Comparison of ENCODE assay signal across 15 cellular contexts in the genomic region with DNA sequence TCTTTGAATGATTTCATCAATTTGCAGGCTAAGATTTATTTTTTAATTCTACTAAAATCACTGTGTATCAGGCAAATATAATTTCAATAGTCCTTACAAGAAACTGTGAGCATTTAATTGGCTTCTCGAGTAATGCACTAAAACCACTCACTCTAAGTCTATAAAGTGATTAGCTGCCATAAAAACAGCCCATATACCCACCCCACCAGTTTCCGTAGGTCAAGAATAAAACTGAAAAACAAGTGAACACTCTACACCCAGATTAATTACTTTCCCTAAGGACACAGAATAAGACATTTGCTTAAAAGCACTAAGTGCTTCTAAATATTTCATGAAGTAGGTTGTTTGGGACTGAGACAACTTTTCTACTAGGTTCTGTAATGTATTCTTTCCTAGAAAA.
DNase-seq lines count a peak whose midpoint lies in the region; ATAC-seq, FAIRE-seq and TF ChIP-seq lines count a peak whose summit lies in the region.
"Had no signal": no experiment of that assay in that cellular context is flagged by ENCODE, and none has a peak within 500 bp of the region (broad histone marks: within the 10 kb centered on the region; RNA-seq: fewer than 3 reads in every experiment).

No MANE protein-coding gene starts in this region.

- no peaks in the 10 kb centered on the region for H3K4me1 ChIP-seq in GM12878 (ENCODE audit: control insufficient read depth, insufficient read depth, low read length)

- peaks cover 6% of the 10 kb centered on the region for H3K4me1 Mint-ChIP-seq in nephron progenitor cell
- H3K4me1 Mint-ChIP-seq: CD4-positive, alpha-beta memory T cell had no signal

- ATAC-seq in GM12878 = no peak
- ATAC-seq in GM18505 (IDR thresholded peaks at IDR 0.05; ENCODE audit: unreplicated experiment) = no peak

- H3K27ac ChIP-seq in GM12878 (ENCODE audit: control insufficient read depth, insufficient read depth) = no peak overlapping the region

- no peaks in the 10 kb centered on the region for H3K36me3 ChIP-seq in GM12878 (ENCODE audit: control insufficient read depth in 2 of 2, insufficient read depth in 2 of 2, low read length in 1 of 2)
- H3K36me3 ChIP-seq: HAP-1 had no signal

- TF ChIP-seq CTCF in GM12878 (IDR thresholded peaks at IDR 0.05 in 2 of 3, conservative IDR thresholded peaks at IDR 0.05 in 1 of 3; ENCODE audit: control insufficient read depth in 2 of 3, extremely low read depth in 1 of 3, insufficient read depth in 1 of 3, low read depth in 3 of 3, low read length in 3 of 3) (no peak), nephron progenitor cell (IDR thresholded peaks at IDR 0.05) (no peak)

- WGBS in GM12878 (ENCODE audit: insufficient coverage, insufficient replicate concordance, low lambda C conversion rate, missing lambda C conversion rate) = 98% methylated on average over 2 of the region's 2 CpGs

- peak; percentile 27 for FAIRE-seq in GM12878 (lab: Jason Lieb, UNC)
- FAIRE-seq: G401.6, GM18507 had no signal

- H3K4me2 ChIP-seq in GM12878 (ENCODE audit: control insufficient read depth, insufficient read depth) = no peak overlapping the region

- BruUV-seq in GM12878 (replicated peaks; lab: Mats Ljungman, UMichigan) = no TSS peak

- CTCF ChIA-PET in GM12878 (lab: Yijun Ruan, JAX) = no interaction called here

- no peaks in the 10 kb centered on the region for H3K9me3 ChIP-seq in GM12878 (replicated peaks; ENCODE audit: control insufficient read depth, insufficient read depth, low read length)
- H3K9me3 ChIP-seq: HAP-1 had no signal

- peaks cover 20% of the 10 kb centered on the region for H3K36me3 Mint-ChIP-seq in nephron progenitor cell (ENCODE audit: low read depth)

- H3K27me3 ChIP-seq in GM12878 (replicated peaks in 1 of 2; ENCODE audit: control insufficient read depth in 2 of 2, insufficient read depth in 2 of 2, low read length in 1 of 2) = no peaks in the 10 kb centered on the region

- no peak for TF ChIP-seq EP300 in GM12878 (IDR thresholded peaks at IDR 0.05; ENCODE audit: borderline replicate concordance in 1 of 2, control insufficient read depth in 1 of 2, low read depth in 2 of 2, low read length in 2 of 2)

- intact Hi-C loops in GM12878 (cut with micrococcal nuclease; ENCODE audit: unreplicated experiment) = no loop called here

- DNase-seq in NCI-H82 (lab: John Stamatoyannopoulos, UW) = peak; percentile 77
- DNase-seq in GM12878 (ENCODE audit: low read depth, low spot score) = no peak
- DNase-seq in nephron progenitor cell = no peak
- no peak for DNase-seq in stimulated activated CD4-positive, alpha-beta T cell treated with anti-CD3 and anti-CD28 coated beads, Interleukin-2, amount 100 ng/mL, for 24 hours
- no peak for DNase-seq in DMS153 treated with DMSO at 0.1 percent for 48 hours (lab: John Stamatoyannopoulos, UW; ENCODE audit: unreplicated experiment)
- DNase-seq: C1 segment of cervical spinal cord; Calu3; CD4-positive, alpha-beta memory T cell; COR-L47; DND-41; GOT3 had no signal

- TF ChIP-seq POLR2A in GM12878 (IDR thresholded peaks at IDR 0.05; ENCODE audit: low read depth, low read length) = no peak
- TF ChIP-seq POLR2A in GM18505 (IDR thresholded peaks at IDR 0.05; ENCODE audit: borderline replicate concordance, extremely low read depth, insufficient read depth, insufficient read length) = no peak

- POLR2A ChIA-PET in GM12878 (lab: Charles Lee) = no interaction called here

- no peak for TF ChIP-seq RAD21 in GM12878 (IDR thresholded peaks at IDR 0.05; ENCODE audit: insufficient read depth, low read depth, low read length)

- peak overlapping the region; percentile 25 for H3K27ac Mint-ChIP-seq in nephron progenitor cell
- H3K27ac Mint-ChIP-seq: CD4-positive, alpha-beta memory T cell had no signal

- H4K20me1 ChIP-seq in GM12878 (ENCODE audit: control insufficient read depth, insufficient read depth) = no peaks in the 10 kb centered on the region

- H3K79me2 ChIP-seq in GM12878 (ENCODE audit: control insufficient read depth, insufficient read depth, low read length) = no peaks in the 10 kb centered on the region

- H3K9ac ChIP-seq in GM12878 (ENCODE audit: control insufficient read depth, insufficient read depth, low read length) = no peak overlapping the region

- H3K4me3 Mint-ChIP-seq in nephron progenitor cell = no peak overlapping the region
- H3K4me3 Mint-ChIP-seq: CD4-positive, alpha-beta memory T cell had no signal

- in situ Hi-C loops in GM12878 (cut with MboI) = no loop called here

- H3K9me3 Mint-ChIP-seq in nephron progenitor cell = no peaks in the 10 kb centered on the region
- H3K9me3 Mint-ChIP-seq: CD4-positive, alpha-beta memory T cell had no signal

- SMC1A ChIA-PET in GM12878 (lab: Charles Lee; ENCODE audit: uncharacterized antibody, unreplicated experiment) = no interaction called here

- no peak overlapping the region for H3K4me3 ChIP-seq in GM12878
- H3K4me3 ChIP-seq: HAP-1 had no signal

- H3K27me3 Mint-ChIP-seq in nephron progenitor cell (ENCODE audit: low read depth, poor library complexity) = no peaks in the 10 kb centered on the region
- H3K27me3 Mint-ChIP-seq: CD4-positive, alpha-beta memory T cell had no signal

- H2AFZ ChIP-seq in GM12878 (ENCODE audit: control insufficient read depth, low read depth, low read length) = no peak overlapping the region

- RAD21 ChIA-PET in GM12878 (lab: Charles Lee; ENCODE audit: unreplicated experiment) = no interaction called here

TF ChIP-seq in GM12878, 131 proteins besides CTCF, POLR2A, EP300 and RAD21 (continues in another document):
- TF ChIP-seq, protein P1, sequence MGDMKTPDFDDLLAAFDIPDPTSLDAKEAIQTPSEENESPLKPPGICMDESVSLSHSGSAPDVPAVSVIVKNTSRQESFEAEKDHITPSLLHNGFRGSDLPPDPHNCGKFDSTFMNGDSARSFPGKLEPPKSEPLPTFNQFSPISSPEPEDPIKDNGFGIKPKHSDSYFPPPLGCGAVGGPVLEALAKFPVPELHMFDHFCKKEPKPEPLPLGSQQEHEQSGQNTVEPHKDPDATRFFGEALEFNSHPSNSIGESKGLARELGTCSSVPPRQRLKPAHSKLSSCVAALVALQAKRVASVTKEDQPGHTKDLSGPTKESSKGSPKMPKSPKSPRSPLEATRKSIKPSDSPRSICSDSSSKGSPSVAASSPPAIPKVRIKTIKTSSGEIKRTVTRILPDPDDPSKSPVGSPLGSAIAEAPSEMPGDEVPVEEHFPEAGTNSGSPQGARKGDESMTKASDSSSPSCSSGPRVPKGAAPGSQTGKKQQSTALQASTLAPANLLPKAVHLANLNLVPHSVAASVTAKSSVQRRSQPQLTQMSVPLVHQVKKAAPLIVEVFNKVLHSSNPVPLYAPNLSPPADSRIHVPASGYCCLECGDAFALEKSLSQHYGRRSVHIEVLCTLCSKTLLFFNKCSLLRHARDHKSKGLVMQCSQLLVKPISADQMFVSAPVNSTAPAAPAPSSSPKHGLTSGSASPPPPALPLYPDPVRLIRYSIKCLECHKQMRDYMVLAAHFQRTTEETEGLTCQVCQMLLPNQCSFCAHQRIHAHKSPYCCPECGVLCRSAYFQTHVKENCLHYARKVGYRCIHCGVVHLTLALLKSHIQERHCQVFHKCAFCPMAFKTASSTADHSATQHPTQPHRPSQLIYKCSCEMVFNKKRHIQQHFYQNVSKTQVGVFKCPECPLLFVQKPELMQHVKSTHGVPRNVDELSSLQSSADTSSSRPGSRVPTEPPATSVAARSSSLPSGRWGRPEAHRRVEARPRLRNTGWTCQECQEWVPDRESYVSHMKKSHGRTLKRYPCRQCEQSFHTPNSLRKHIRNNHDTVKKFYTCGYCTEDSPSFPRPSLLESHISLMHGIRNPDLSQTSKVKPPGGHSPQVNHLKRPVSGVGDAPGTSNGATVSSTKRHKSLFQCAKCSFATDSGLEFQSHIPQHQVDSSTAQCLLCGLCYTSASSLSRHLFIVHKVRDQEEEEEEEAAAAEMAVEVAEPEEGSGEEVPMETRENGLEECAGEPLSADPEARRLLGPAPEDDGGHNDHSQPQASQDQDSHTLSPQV (IDR thresholded peaks at IDR 0.05) = no peak
- no peak for TF ChIP-seq HDAC2 (IDR thresholded peaks at IDR 0.05)
- TF ChIP-seq, protein P2, sequence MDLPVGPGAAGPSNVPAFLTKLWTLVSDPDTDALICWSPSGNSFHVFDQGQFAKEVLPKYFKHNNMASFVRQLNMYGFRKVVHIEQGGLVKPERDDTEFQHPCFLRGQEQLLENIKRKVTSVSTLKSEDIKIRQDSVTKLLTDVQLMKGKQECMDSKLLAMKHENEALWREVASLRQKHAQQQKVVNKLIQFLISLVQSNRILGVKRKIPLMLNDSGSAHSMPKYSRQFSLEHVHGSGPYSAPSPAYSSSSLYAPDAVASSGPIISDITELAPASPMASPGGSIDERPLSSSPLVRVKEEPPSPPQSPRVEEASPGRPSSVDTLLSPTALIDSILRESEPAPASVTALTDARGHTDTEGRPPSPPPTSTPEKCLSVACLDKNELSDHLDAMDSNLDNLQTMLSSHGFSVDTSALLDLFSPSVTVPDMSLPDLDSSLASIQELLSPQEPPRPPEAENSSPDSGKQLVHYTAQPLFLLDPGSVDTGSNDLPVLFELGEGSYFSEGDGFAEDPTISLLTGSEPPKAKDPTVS (IDR thresholded peaks at IDR 0.05; ENCODE audit: low read depth, low read length) = no peak
- TF ChIP-seq EGR1 (IDR thresholded peaks at IDR 0.05; ENCODE audit: borderline replicate concordance in 1 of 2, low read depth in 2 of 2, low read length in 2 of 2) = no peak
- no peak for TF ChIP-seq SREBF1 (IDR thresholded peaks at IDR 0.05; ENCODE audit: low read length)
- TF ChIP-seq, protein P3, sequence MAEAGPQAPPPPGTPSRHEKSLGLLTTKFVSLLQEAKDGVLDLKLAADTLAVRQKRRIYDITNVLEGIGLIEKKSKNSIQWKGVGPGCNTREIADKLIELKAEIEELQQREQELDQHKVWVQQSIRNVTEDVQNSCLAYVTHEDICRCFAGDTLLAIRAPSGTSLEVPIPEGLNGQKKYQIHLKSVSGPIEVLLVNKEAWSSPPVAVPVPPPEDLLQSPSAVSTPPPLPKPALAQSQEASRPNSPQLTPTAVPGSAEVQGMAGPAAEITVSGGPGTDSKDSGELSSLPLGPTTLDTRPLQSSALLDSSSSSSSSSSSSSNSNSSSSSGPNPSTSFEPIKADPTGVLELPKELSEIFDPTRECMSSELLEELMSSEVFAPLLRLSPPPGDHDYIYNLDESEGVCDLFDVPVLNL (IDR thresholded peaks at IDR 0.05; ENCODE audit: low read depth, low read length) = no peak
- TF ChIP-seq, protein P4, sequence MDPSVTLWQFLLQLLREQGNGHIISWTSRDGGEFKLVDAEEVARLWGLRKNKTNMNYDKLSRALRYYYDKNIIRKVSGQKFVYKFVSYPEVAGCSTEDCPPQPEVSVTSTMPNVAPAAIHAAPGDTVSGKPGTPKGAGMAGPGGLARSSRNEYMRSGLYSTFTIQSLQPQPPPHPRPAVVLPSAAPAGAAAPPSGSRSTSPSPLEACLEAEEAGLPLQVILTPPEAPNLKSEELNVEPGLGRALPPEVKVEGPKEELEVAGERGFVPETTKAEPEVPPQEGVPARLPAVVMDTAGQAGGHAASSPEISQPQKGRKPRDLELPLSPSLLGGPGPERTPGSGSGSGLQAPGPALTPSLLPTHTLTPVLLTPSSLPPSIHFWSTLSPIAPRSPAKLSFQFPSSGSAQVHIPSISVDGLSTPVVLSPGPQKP (IDR thresholded peaks at IDR 0.05; ENCODE audit: low read depth, low read length) = no peak
- TF ChIP-seq NRF1 (conservative IDR thresholded peaks at IDR 0.05; ENCODE audit: low read depth, low read length) = no peak
- TF ChIP-seq STAT3 (IDR thresholded peaks at IDR 0.05; ENCODE audit: low read depth, low read length) = no peak
